In the genomic region with DNA sequence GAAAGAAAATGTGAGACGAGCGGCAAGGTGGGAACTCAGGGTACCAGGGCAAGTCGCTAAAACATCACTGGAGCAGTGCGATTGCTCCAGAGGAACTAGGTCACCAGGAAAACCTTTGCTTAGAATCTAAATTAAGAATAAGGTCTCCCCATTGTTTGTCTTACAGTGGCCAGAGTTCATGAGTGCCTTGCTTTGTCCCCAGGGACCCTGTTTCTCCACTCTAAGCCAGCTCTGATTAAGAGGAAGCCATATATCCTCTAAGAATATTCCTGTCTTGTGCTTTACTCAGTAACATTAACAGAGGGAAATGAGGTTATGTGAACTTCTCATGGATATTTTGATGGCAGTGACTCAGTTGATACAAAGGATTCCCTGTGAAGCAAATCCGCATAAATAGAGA, we compare ENCODE assay signal across 17 cellular contexts.
DNase-seq lines count a peak whose midpoint lies in the region; ATAC-seq and TF ChIP-seq lines count a peak whose summit lies in the region.
"Had no signal": no experiment of that assay in that cellular context is flagged by ENCODE, and none has a peak within 500 bp of the region (broad histone marks: within the 10 kb centered on the region; RNA-seq: fewer than 3 reads in every experiment).

No MANE protein-coding gene starts in this region.

- ATAC-seq in omental fat pad (ENCODE audit: low FRiP score) (peak; percentile 44), GM19395 (IDR thresholded peaks at IDR 0.05; ENCODE audit: unreplicated experiment) (no peak)
- ATAC-seq: foreskin keratinocyte, PC-3 had no signal

- TF ChIP-seq CTCF in fibroblast of pulmonary artery (IDR thresholded peaks at IDR 0.05; ENCODE audit: low read length, missing control alignments) (no peak), omental fat pad (IDR thresholded peaks at IDR 0.05) (no peak)

- DNase-seq in COLO829 (ENCODE audit: low spot score) (peak; percentile 74), NCI-H69 (lab: John Stamatoyannopoulos, UW) (peak; percentile 9), fibroblast of pulmonary artery (ENCODE audit: low read depth) (peak; percentile 29), omental fat pad (ENCODE audit: low spot score) (no peak), activated gamma-delta T cell treated with Interleukin-2 at 50 U/mL for 16 hours (no peak), EL (no peak)
- DNase-seq: activated CD4-positive, CD25-positive, alpha-beta regulatory T cell treated with anti-CD3 and anti-CD28 coated beads, Interleukin-2, amount 50 U/mL, for 72 hours; activated naive CD4-positive, alpha-beta T cell; colonic mucosa; DMS79 treated with DMSO at 0.1 percent for 48 hours; foreskin keratinocyte; NCI-H1436 treated with DMSO at 0.1 percent for 48 hours; PC-3; SK-N-SH; T1000; thyroid gland had no signal

- H3K4me3 ChIP-seq in fibroblast of pulmonary artery (replicated peaks; ENCODE audit: low read depth, low read length), result no peak overlapping the region
- H3K4me3 ChIP-seq: colonic mucosa, thyroid gland had no signal

Comparison
In these comparisons a context has a peak if more than half of its experiments do, and no peak if none do; other contexts are left out.
1. DNase-seq: peak in COLO829 (single experiment), NCI-H69 (single experiment) and fibroblast of pulmonary artery (single experiment); none in omental fat pad (single experiment), activated gamma-delta T cell treated with Interleukin-2 at 50 U/mL for 16 hours (single experiment) and EL (single experiment).